ENCODE assay signal across 19 cellular contexts in genomic region chr2:195251221-195251620, GRCh38.
"Had no signal": no experiment of that assay in that cellular context is flagged by ENCODE, and none has a peak within 500 bp of the region (broad histone marks: within the 10 kb centered on the region; RNA-seq: fewer than 3 reads in every experiment).

No MANE protein-coding gene starts in this region.

- H3K36me3 Mint-ChIP-seq: activated CD4-positive, alpha-beta memory T cell treated with anti-CD3 and anti-CD28 coated beads for 36 hours; activated CD8-positive, alpha-beta memory T cell treated with anti-CD3 and anti-CD28 coated beads, Interleukin-2, amount 10 ng/mL, durations not matched to agents 7 days and 5 days; natural killer cell treated with Interleukin-12 subunit alpha and Interleukin-12 subunit beta and Interleukin-15 and Interleukin-18, amount 100 ng/mL, for 72 hours had no signal

- FAIRE-seq: colon, endometrium, islet of Langerhans had no signal

- DNase-seq: activated CD4-positive, alpha-beta memory T cell treated with anti-CD3 and anti-CD28 coated beads for 36 hours; activated CD4-positive, alpha-beta T cell treated with anti-CD3 and anti-CD28 coated beads for 36 hours; activated CD8-positive, alpha-beta memory T cell treated with anti-CD3 and anti-CD28 coated beads, Interleukin-2, amount 10 ng/mL, durations not matched to agents 7 days and 5 days; activated effector memory CD4-positive, alpha-beta T cell treated with Interleukin-2 at 50 U/mL for 16 hours; activated naive CD4-positive, alpha-beta T cell treated with anti-CD3 and anti-CD28 coated beads, Interleukin-2, amount 50 U/mL, for 16 hours; activated T-cell treated with anti-CD3 and anti-CD28 coated beads, Interleukin-2, amount 50 U/mL, for 1 hour; foreskin keratinocyte; head of caudate nucleus; left ventricle myocardium inferior; posterior cingulate gyrus; stimulated activated CD4-positive, alpha-beta T cell treated with anti-CD3 and anti-CD28 coated beads, Interleukin-4, amount 100 ng/mL, for 1 hour; stimulated activated naive CD4-positive, alpha-beta T cell; tibial artery; uterus had no signal

- H3K27ac Mint-ChIP-seq: activated CD4-positive, alpha-beta memory T cell treated with anti-CD3 and anti-CD28 coated beads for 36 hours; activated CD4-positive, alpha-beta T cell treated with anti-CD3 and anti-CD28 coated beads for 36 hours; activated CD8-positive, alpha-beta memory T cell treated with anti-CD3 and anti-CD28 coated beads, Interleukin-2, amount 10 ng/mL, durations not matched to agents 7 days and 5 days; memory B cell; natural killer cell treated with Interleukin-12 subunit alpha and Interleukin-12 subunit beta and Interleukin-15 and Interleukin-18, amount 100 ng/mL, for 72 hours had no signal

- H3K27me3 ChIP-seq: foreskin keratinocyte, tibial artery, uterus had no signal

- H3K4me3 ChIP-seq: left ventricle myocardium inferior, tibial artery, uterus had no signal

- H3K4me1 Mint-ChIP-seq: activated CD4-positive, alpha-beta T cell treated with anti-CD3 and anti-CD28 coated beads for 36 hours; activated CD8-positive, alpha-beta memory T cell treated with anti-CD3 and anti-CD28 coated beads, Interleukin-2, amount 10 ng/mL, durations not matched to agents 7 days and 5 days; memory B cell had no signal

- ATAC-seq: activated CD4-positive, alpha-beta T cell treated with anti-CD3 and anti-CD28 coated beads for 36 hours; activated CD8-positive, alpha-beta memory T cell treated with anti-CD3 and anti-CD28 coated beads, Interleukin-2, amount 10 ng/mL, durations not matched to agents 7 days and 5 days; foreskin keratinocyte; natural killer cell treated with Interleukin-12 subunit alpha and Interleukin-12 subunit beta and Interleukin-15 and Interleukin-18, amount 100 ng/mL, for 72 hours had no signal

- H3K4me3 Mint-ChIP-seq: activated CD4-positive, alpha-beta memory T cell treated with anti-CD3 and anti-CD28 coated beads for 36 hours; activated CD4-positive, alpha-beta T cell treated with anti-CD3 and anti-CD28 coated beads for 36 hours; activated CD8-positive, alpha-beta memory T cell treated with anti-CD3 and anti-CD28 coated beads, Interleukin-2, amount 10 ng/mL, durations not matched to agents 7 days and 5 days; memory B cell; natural killer cell treated with Interleukin-12 subunit alpha and Interleukin-12 subunit beta and Interleukin-15 and Interleukin-18, amount 100 ng/mL, for 72 hours had no signal

- H3K27me3 Mint-ChIP-seq: activated CD8-positive, alpha-beta memory T cell treated with anti-CD3 and anti-CD28 coated beads, Interleukin-2, amount 10 ng/mL, durations not matched to agents 7 days and 5 days; memory B cell had no signal

- H3K36me3 ChIP-seq: left ventricle myocardium inferior, tibial artery, uterus had no signal
